Comparison of ENCODE assay signal across 8 cellular contexts in genomic region chr20:21302645-21303060, GRCh38. TPM values are rescaled to one million over a fixed set of nuclear protein-coding genes. Genes with fewer than 3 reads are reported as not detected.
DNase-seq lines count a peak whose midpoint lies in the region; ATAC-seq and TF ChIP-seq lines count a peak whose summit lies in the region.

No MANE protein-coding gene starts in this region.

- peak; percentile 31 for ATAC-seq in HG02981 (IDR thresholded peaks at IDR 0.05; ENCODE audit: unreplicated experiment)
- peak; percentile 52 for ATAC-seq in stimulated activated naive CD8-positive, alpha-beta T cell treated with anti-CD3 and anti-CD28 coated beads, Interleukin-15, amount 100 ng/mL, for 72 hours

- TF ChIP-seq CTCF in GM12875 (IDR thresholded peaks at IDR 0.05; ENCODE audit: borderline replicate concordance, insufficient read depth, low read depth, low read length) = no peak

- peak overlapping the region; percentile 98 for H3K27ac Mint-ChIP-seq in activated naive CD8-positive, alpha-beta T cell treated with anti-CD3 and anti-CD28 coated beads for 36 hours
- H3K27ac Mint-ChIP-seq in stimulated activated naive CD8-positive, alpha-beta T cell treated with anti-CD3 and anti-CD28 coated beads, Interleukin-15, amount 100 ng/mL, for 72 hours = peak overlapping the region; percentile 86 to 99

- H3K36me3 Mint-ChIP-seq in activated naive CD8-positive, alpha-beta T cell treated with anti-CD3 and anti-CD28 coated beads for 36 hours = peaks cover 27% of the 10 kb centered on the region

- no peaks in the 10 kb centered on the region; the same call in 1 of the 2 replicates for H3K27me3 ChIP-seq in iPS-20b (ENCODE audit: insufficient read depth, low read length)

- H3K27me3 Mint-ChIP-seq in activated naive CD8-positive, alpha-beta T cell treated with anti-CD3 and anti-CD28 coated beads for 36 hours = no peaks in the 10 kb centered on the region
- H3K27me3 Mint-ChIP-seq in stimulated activated naive CD8-positive, alpha-beta T cell treated with anti-CD3 and anti-CD28 coated beads, Interleukin-15, amount 100 ng/mL, for 72 hours = peaks cover 5% of the 10 kb centered on the region

- no peak for DNase-seq in activated naive CD8-positive, alpha-beta T cell treated with anti-CD3 and anti-CD28 coated beads for 36 hours
- no peak for DNase-seq in stimulated activated naive CD8-positive, alpha-beta T cell treated with anti-CD3 and anti-CD28 coated beads, Interleukin-15, amount 100 ng/mL, for 72 hours
- DNase-seq in NCI-H1436 (lab: John Stamatoyannopoulos, UW) (no peak), germinal center (ENCODE audit: low spot score) (no peak), NCI-H2196 treated with DMSO at 0.1 percent for 48 hours (lab: John Stamatoyannopoulos, UW; ENCODE audit: unreplicated experiment) (no peak)

- H3K9ac ChIP-seq in iPS-20b (ENCODE audit: low read depth, low read length) = peak overlapping the region; percentile 89

- H3K9me3 ChIP-seq in iPS-20b (ENCODE audit: insufficient read depth, low read depth, low read length) = no peaks in the 10 kb centered on the region

- H3K27ac ChIP-seq in iPS-20b (ENCODE audit: low read length) = peak overlapping the region; percentile 88

- peaks cover 6% of the 10 kb centered on the region; the same call in 1 of the 2 replicates for H3K36me3 ChIP-seq in iPS-20b (ENCODE audit: insufficient read depth, low read depth, low read length)

- peak overlapping the region; percentile 93 for H3K4me3 Mint-ChIP-seq in activated naive CD8-positive, alpha-beta T cell treated with anti-CD3 and anti-CD28 coated beads for 36 hours
- H3K4me3 Mint-ChIP-seq in stimulated activated naive CD8-positive, alpha-beta T cell treated with anti-CD3 and anti-CD28 coated beads, Interleukin-15, amount 100 ng/mL, for 72 hours = peak overlapping the region; percentile 96 to 98

- H3K9me3 Mint-ChIP-seq in activated naive CD8-positive, alpha-beta T cell treated with anti-CD3 and anti-CD28 coated beads for 36 hours = no peaks in the 10 kb centered on the region
- H3K9me3 Mint-ChIP-seq in stimulated activated naive CD8-positive, alpha-beta T cell treated with anti-CD3 and anti-CD28 coated beads, Interleukin-15, amount 100 ng/mL, for 72 hours = no peaks in the 10 kb centered on the region

- H3K4me1 ChIP-seq in iPS-20b (ENCODE audit: insufficient read depth, low read length) = peaks cover 6% of the 10 kb centered on the region; the same call in 1 of the 2 replicates

- H3K4me3 ChIP-seq in GM12875 (ENCODE audit: low read depth, low read length) (peak overlapping the region; percentile 83), iPS-20b (ENCODE audit: low read length) (peak overlapping the region; percentile 86)

- peaks cover 29% of the 10 kb centered on the region for H3K4me1 Mint-ChIP-seq in activated naive CD8-positive, alpha-beta T cell treated with anti-CD3 and anti-CD28 coated beads for 36 hours
- peaks cover 20% of the 10 kb centered on the region for H3K4me1 Mint-ChIP-seq in stimulated activated naive CD8-positive, alpha-beta T cell treated with anti-CD3 and anti-CD28 coated beads, Interleukin-15, amount 100 ng/mL, for 72 hours

RNA-seq across cellular contexts. Expression of gene XRN2, which starts 0.5 kb away (rescaled TPM):
- total RNA-seq in activated naive CD8-positive, alpha-beta T cell treated with anti-CD3 and anti-CD28 coated beads for 36 hours = 10 to 100 TPM; 85.0 to 85.5 TPM
